ENCODE assay signal across 13 cellular contexts in the genomic region with DNA sequence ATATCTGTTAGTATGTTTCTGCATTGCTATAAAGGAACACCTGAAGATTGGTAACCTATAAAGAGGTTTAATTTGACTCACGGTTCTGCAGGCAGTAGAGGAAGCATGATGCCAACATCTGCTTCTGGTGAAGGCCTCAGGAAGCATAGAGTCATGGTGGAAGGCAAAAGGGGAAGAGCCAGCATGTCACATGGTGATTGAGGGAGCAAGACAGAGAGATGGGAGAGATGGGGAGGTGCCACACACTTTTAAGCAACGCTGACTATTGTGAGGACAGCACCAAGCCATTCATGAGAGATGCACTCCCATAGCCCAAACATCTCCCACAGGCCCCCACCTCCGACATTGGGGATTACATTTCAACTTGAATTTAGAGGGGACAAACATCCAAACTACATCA. TPM values are rescaled to one million over a fixed set of nuclear protein-coding genes. Genes with fewer than 3 reads are reported as not detected.
DNase-seq lines count a peak whose midpoint lies in the region; ATAC-seq and TF ChIP-seq lines count a peak whose summit lies in the region.
"Had no signal": no experiment of that assay in that cellular context is flagged by ENCODE, and none has a peak within 500 bp of the region (broad histone marks: within the 10 kb centered on the region; RNA-seq: fewer than 3 reads in every experiment).

No MANE protein-coding gene starts in this region.

- H4K20me1 ChIP-seq in OCI-LY7 (ENCODE audit: insufficient read depth, low read length): no peaks in the 10 kb centered on the region
- H4K20me1 ChIP-seq: BLaER1 had no signal

- 87 to 90% methylated on average over 3 of the region's 3 CpGs for WGBS in testis, 2 donors

- intact Hi-C loops in OCI-LY7 (cut with micrococcal nuclease; ENCODE audit: unreplicated experiment) (no loop called here), testis (cut with DNase I; ENCODE audit: low total_unique reads) (no loop called here)

- no peak overlapping the region for H3K4me3 ChIP-seq in OCI-LY7 (ENCODE audit: low read depth, low read length, poor library complexity, severe bottlenecking)
- H3K4me3 ChIP-seq in testis: no peak overlapping the region
- H3K4me3 ChIP-seq: BLaER1, body of pancreas had no signal

- no peaks in the 10 kb centered on the region for H3K27me3 Mint-ChIP-seq in activated T-helper 17 cell treated with anti-CD3 and anti-CD28 coated beads, Interleukin-2, amount 50 U/mL, for 72 hours

- ATAC-seq in GM21381 (IDR thresholded peaks at IDR 0.05; ENCODE audit: unreplicated experiment) (peak; percentile 20), HG03460 (IDR thresholded peaks at IDR 0.05; ENCODE audit: unreplicated experiment) (peak; percentile 2), GM19452 (IDR thresholded peaks at IDR 0.05; ENCODE audit: unreplicated experiment) (no peak)
- ATAC-seq in activated T-helper 17 cell treated with anti-CD3 and anti-CD28 coated beads, Interleukin-2, amount 50 U/mL, for 72 hours (replicated peaks): peak; percentile 46
- ATAC-seq: body of pancreas had no signal

- H3K9me3 ChIP-seq in OCI-LY7 (ENCODE audit: low read length) (no peaks in the 10 kb centered on the region), testis (no peaks in the 10 kb centered on the region)
- H3K9me3 ChIP-seq: BLaER1, body of pancreas had no signal

- H3K27me3 ChIP-seq in testis: no peaks in the 10 kb centered on the region
- H3K27me3 ChIP-seq: BLaER1, body of pancreas had no signal

- peak overlapping the region; percentile 21 for H3K4me3 Mint-ChIP-seq in activated T-helper 17 cell treated with anti-CD3 and anti-CD28 coated beads, Interleukin-2, amount 50 U/mL, for 72 hours

- H3K27ac ChIP-seq in OCI-LY7 (ENCODE audit: low read depth, low read length, poor library complexity, severe bottlenecking) (no peak overlapping the region), testis (no peak overlapping the region)
- H3K27ac ChIP-seq: BLaER1, body of pancreas had no signal

- H3K4me1 Mint-ChIP-seq in activated T-helper 17 cell treated with anti-CD3 and anti-CD28 coated beads, Interleukin-2, amount 50 U/mL, for 72 hours: peaks cover 11% of the 10 kb centered on the region

- no TSS peak for BruUV-seq in OCI-LY7 (replicated peaks; lab: Mats Ljungman, UMichigan)

- no peaks in the 10 kb centered on the region for H3K9me2 ChIP-seq in OCI-LY7 (ENCODE audit: insufficient read depth, low read length)

- H3K36me3 Mint-ChIP-seq in activated T-helper 17 cell treated with anti-CD3 and anti-CD28 coated beads, Interleukin-2, amount 50 U/mL, for 72 hours (ENCODE audit: low read depth): peaks cover 32% of the 10 kb centered on the region

- CTCF ChIA-PET in OCI-LY7 (lab: Charles Lee; ENCODE audit: unreplicated experiment): no interaction called here

- H3K79me2 ChIP-seq in OCI-LY7 (ENCODE audit: insufficient read depth, low read depth, low read length): no peaks in the 10 kb centered on the region

- DNase-seq in GDM1 (lab: John Stamatoyannopoulos, UW): peak; percentile 22
- no peak for DNase-seq in OCI-LY7 (ENCODE audit: low spot score)
- no peak for DNase-seq in stimulated activated CD4-positive, alpha-beta T cell treated with anti-CD3 and anti-CD28 coated beads, Interleukin-12 subunit alpha, Interleukin-12 subunit beta, amount 100 ng/mL, for 4 hours
- DNase-seq in testis: no peak
- DNase-seq: body of pancreas; NCI-H1694; occipital lobe; stimulated activated CD4-positive, alpha-beta T cell treated with anti-CD3 and anti-CD28 coated beads, Interleukin-15, amount 100 ng/mL, for 24 hours had no signal

- H3K4me1 ChIP-seq in OCI-LY7 (ENCODE audit: insufficient read depth, low read length, poor library complexity, severe bottlenecking) (peaks cover 4% of the 10 kb centered on the region), testis (no peaks in the 10 kb centered on the region)
- H3K4me1 ChIP-seq: BLaER1 had no signal

- TF ChIP-seq CTCF in OCI-LY7 (conservative IDR thresholded peaks at IDR 0.05; ENCODE audit: low read length) (no peak), testis (IDR thresholded peaks at IDR 0.05) (no peak)

- POLR2A ChIA-PET in OCI-LY7 (lab: Charles Lee): interaction anchor here (0.5 kb wide), 1 partner anchor 195 kb away, joined by 3 read pairs; no protein-coding TSS in a partner anchor

- TF ChIP-seq POLR2A in testis (IDR thresholded peaks at IDR 0.05): no peak

- H3K36me3 ChIP-seq in OCI-LY7 (ENCODE audit: insufficient read depth, low read length) (peaks cover 17% of the 10 kb centered on the region), testis (ENCODE audit: low read depth, missing control alignments) (no peaks in the 10 kb centered on the region)

- peak overlapping the region; percentile 56 for H3K27ac Mint-ChIP-seq in activated T-helper 17 cell treated with anti-CD3 and anti-CD28 coated beads, Interleukin-2, amount 50 U/mL, for 72 hours

- H2AFZ ChIP-seq in OCI-LY7 (ENCODE audit: low read length): no peak overlapping the region

- H3K9me3 Mint-ChIP-seq in activated T-helper 17 cell treated with anti-CD3 and anti-CD28 coated beads, Interleukin-2, amount 50 U/mL, for 72 hours: no peaks in the 10 kb centered on the region

- H3K4me2 ChIP-seq in OCI-LY7 (ENCODE audit: low read length): no peak overlapping the region
- H3K4me2 ChIP-seq: BLaER1 had no signal

RNA-seq across cellular contexts. Expression of a gene that starts 32.8 kb away (rescaled TPM):
- 10 to 100 TPM; 31.3 to 47.3 TPM for total RNA-seq in activated T-helper 17 cell treated with anti-CD3 and anti-CD28 coated beads, Interleukin-2, amount 50 U/mL, for 72 hours
- 20.1 and 30.1 TPM in 2 replicates for total RNA-seq in OCI-LY7 (2014; rRNA removed; shearing (Covaris generic))
- total RNA-seq in OCI-LY7 (2022) (33.2 and 45.9 TPM in 2 replicates), testis (10 to 100 TPM; 47.8 to 50.7 TPM)
- polyA plus RNA-seq in testis (ENCODE audit: insufficient read depth, low read depth, low replicate concordance): 32.0 TPM
